ENCODE assay signal across 31 cellular contexts in the genomic region with DNA sequence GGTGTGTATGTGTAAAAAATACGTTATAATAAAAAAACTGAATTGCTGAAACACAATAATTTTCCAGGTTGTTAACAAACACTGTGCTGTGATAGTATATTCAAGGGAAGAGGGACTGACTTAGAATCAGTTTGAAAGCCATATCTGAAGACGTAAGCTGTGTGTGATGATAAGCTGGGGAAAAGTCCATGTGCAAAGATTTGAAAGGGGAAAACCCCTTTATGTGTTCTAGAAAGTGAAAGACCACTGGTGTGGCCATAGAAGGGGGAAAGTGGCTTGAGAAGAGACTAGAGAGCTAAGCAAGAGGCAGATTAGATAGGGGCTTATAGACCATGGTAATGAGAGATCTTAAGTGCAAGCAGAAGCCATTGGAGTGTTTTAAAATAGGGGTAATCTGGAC.
"Had no signal": no experiment of that assay in that cellular context is flagged by ENCODE, and none has a peak within 500 bp of the region (broad histone marks: within the 10 kb centered on the region; RNA-seq: fewer than 3 reads in every experiment).

No MANE protein-coding gene starts in this region.

- H3K27ac Mint-ChIP-seq: naive thymus-derived CD4-positive, alpha-beta T cell; natural killer cell; nephron; neural progenitor cell; progenitor cell of endocrine pancreas; stimulated activated effector memory CD8-positive, alpha-beta T cell treated with anti-CD3 and anti-CD28 coated beads, Interleukin-12 subunit alpha, Interleukin-12 subunit beta, amount 100 ng/mL, for 72 hours; stimulated activated naive B cell treated with anti-CD40 and anti-IgM and Interleukin-4, amounts not matched to agents 10 μg/mL and 1 μg/mL and 100 μg/mL, for 72 hours; stimulated activated naive CD8-positive, alpha-beta T cell treated with anti-CD3 and anti-CD28 coated beads, Interleukin-15, Interleukin-2, amounts not matched to agents 100 ng/mL and 50 ng/mL, for 24 hours had no signal

- ATAC-seq: naive thymus-derived CD4-positive, alpha-beta T cell; natural killer cell; psoas muscle; right cardiac atrium; right lobe of liver; stimulated activated effector memory CD8-positive, alpha-beta T cell treated with anti-CD3 and anti-CD28 coated beads, Interleukin-12 subunit alpha, Interleukin-12 subunit beta, amount 100 ng/mL, for 72 hours; stimulated activated naive B cell treated with anti-CD40 and anti-IgM and Interleukin-4, amounts not matched to agents 10 μg/mL and 1 μg/mL and 100 μg/mL, for 72 hours had no signal

- H3K27me3 ChIP-seq: neural progenitor cell, ovary, right lobe of liver, sigmoid colon, spleen, stomach, thyroid gland, tibial nerve, upper lobe of left lung, vagina had no signal

- H3K36me3 ChIP-seq: neural progenitor cell, ovary, right lobe of liver, sigmoid colon, spleen, stomach, thoracic aorta, thyroid gland, tibial nerve, vagina had no signal

- H3K36me3 Mint-ChIP-seq: naive thymus-derived CD4-positive, alpha-beta T cell; natural killer cell; neural progenitor cell; stimulated activated effector memory CD8-positive, alpha-beta T cell treated with anti-CD3 and anti-CD28 coated beads, Interleukin-12 subunit alpha, Interleukin-12 subunit beta, amount 100 ng/mL, for 72 hours; stimulated activated naive B cell treated with anti-CD40 and anti-IgM and Interleukin-4, amounts not matched to agents 10 μg/mL and 1 μg/mL and 100 μg/mL, for 72 hours had no signal

- H3K9me3 ChIP-seq: ovary, psoas muscle, right lobe of liver, sigmoid colon, spleen, stomach, thoracic aorta, thyroid gland, tibial nerve, upper lobe of left lung, vagina had no signal

- H3K4me1 Mint-ChIP-seq: naive thymus-derived CD4-positive, alpha-beta T cell; natural killer cell; nephron; neural progenitor cell; stimulated activated effector memory CD8-positive, alpha-beta T cell treated with anti-CD3 and anti-CD28 coated beads, Interleukin-12 subunit alpha, Interleukin-12 subunit beta, amount 100 ng/mL, for 72 hours; stimulated activated naive B cell treated with anti-CD40 and anti-IgM and Interleukin-4, amounts not matched to agents 10 μg/mL and 1 μg/mL and 100 μg/mL, for 72 hours had no signal

- H3K27ac ChIP-seq: neural progenitor cell, ovary, parathyroid adenoma, psoas muscle, right lobe of liver, sigmoid colon, spleen, stomach, thoracic aorta, thyroid gland, tibial nerve, upper lobe of left lung, vagina had no signal

- FAIRE-seq: urothelium cell line had no signal

- DNase-seq: naive thymus-derived CD4-positive, alpha-beta T cell; natural killer cell; occipital lobe; ovary; posterior cingulate gyrus; psoas muscle; right cardiac atrium; right lobe of liver; sigmoid colon; spleen; stimulated activated CD4-positive, alpha-beta T cell treated with anti-CD3 and anti-CD28 coated beads, Interleukin-12 subunit alpha, Interleukin-12 subunit beta, amount 100 ng/mL, for 4 hours; stimulated activated CD4-positive, alpha-beta T cell treated with anti-CD3 and anti-CD28 coated beads, Interleukin-1b, Interleukin-23, amount 100 ng/mL, for 48 hours; stimulated activated CD4-positive, alpha-beta T cell treated with anti-CD3 and anti-CD28 coated beads, Interleukin-2, amount 100 ng/mL, for 48 hours; stimulated activated CD4-positive, alpha-beta T cell treated with anti-CD3 and anti-CD28 coated beads, Interleukin-4, amount 100 ng/mL, for 24 hours; stimulated activated naive B cell treated with anti-CD40 and anti-IgM and Interleukin-4, amounts not matched to agents 10 μg/mL and 1 μg/mL and 100 μg/mL, for 72 hours; stimulated activated naive CD4-positive, alpha-beta T cell treated with Interleukin-2 at 50 U/mL for 16 hours; stomach; thyroid gland; trophoblast cell; upper lobe of left lung had no signal

- H3K9me3 Mint-ChIP-seq: natural killer cell; nephron; neural progenitor cell; stimulated activated effector memory CD8-positive, alpha-beta T cell treated with anti-CD3 and anti-CD28 coated beads, Interleukin-12 subunit alpha, Interleukin-12 subunit beta, amount 100 ng/mL, for 72 hours; stimulated activated naive CD8-positive, alpha-beta T cell treated with anti-CD3 and anti-CD28 coated beads, Interleukin-15, Interleukin-2, amounts not matched to agents 100 ng/mL and 50 ng/mL, for 24 hours had no signal

- H3K4me3 Mint-ChIP-seq: naive thymus-derived CD4-positive, alpha-beta T cell; natural killer cell; nephron; neural progenitor cell; stimulated activated effector memory CD8-positive, alpha-beta T cell treated with anti-CD3 and anti-CD28 coated beads, Interleukin-12 subunit alpha, Interleukin-12 subunit beta, amount 100 ng/mL, for 72 hours; stimulated activated naive B cell treated with anti-CD40 and anti-IgM and Interleukin-4, amounts not matched to agents 10 μg/mL and 1 μg/mL and 100 μg/mL, for 72 hours; stimulated activated naive CD8-positive, alpha-beta T cell treated with anti-CD3 and anti-CD28 coated beads, Interleukin-15, Interleukin-2, amounts not matched to agents 100 ng/mL and 50 ng/mL, for 24 hours had no signal

- H3K4me3 ChIP-seq: neural progenitor cell, ovary, psoas muscle, right lobe of liver, sigmoid colon, smooth muscle cell, spleen, stomach, thoracic aorta, thyroid gland, tibial nerve, upper lobe of left lung, vagina had no signal

- H3K4me1 ChIP-seq: neural progenitor cell, parathyroid adenoma, psoas muscle, right lobe of liver, sigmoid colon, spleen, stomach, tibial nerve, upper lobe of left lung, vagina had no signal

- H3K27me3 Mint-ChIP-seq: progenitor cell of endocrine pancreas had no signal
